Comparison of ENCODE assay signal across 8 cellular contexts in genomic region chr3:12796171-12797123, GRCh38. TPM values are rescaled to one million over a fixed set of nuclear protein-coding genes. Genes with fewer than 3 reads are reported as not detected.
A peak's percentile ranks its signal among the peaks of the same experiment; 100 is the strongest.
DNase-seq lines count a peak whose midpoint lies in the region; ATAC-seq and TF ChIP-seq lines count a peak whose summit lies in the region.

Gene CAND2, plus strand, starts transcription at chr3:12796680. Its CDS starts 41 bp downstream, at chr3:12796721.

- H2AFZ ChIP-seq in KMS-11 (ENCODE audit: low read depth) = peak within 1 kb of the TSS; percentile 61

- peak within 1 kb of the TSS; percentile 23 for H3K27ac Mint-ChIP-seq in CD4-positive, alpha-beta T cell

- H3K9me3 ChIP-seq in CD4-positive, alpha-beta T cell (ENCODE audit: control insufficient read depth, low read length) = no peaks in the 10 kb centered on the region
- no peaks in the 10 kb centered on the region for H3K9me3 ChIP-seq in left lung

- H3K36me3 ChIP-seq in KMS-11 (ENCODE audit: insufficient read depth) (no peaks in the 10 kb centered on the region), left lung (no peaks in the 10 kb centered on the region)

- CTCF ChIA-PET in CD4-positive, alpha-beta T cell (lab: Charles Lee) = interaction anchor here (0.5 to 2.7 kb wide), 6 partner anchors 9 to 241 kb away, joined by 3 to 16 read pairs (median 3); no protein-coding TSS in a partner anchor

- no peak for TF ChIP-seq CTCF in CD4-positive, alpha-beta T cell (IDR thresholded peaks at IDR 0.05)
- TF ChIP-seq CTCF in KMS-11 (conservative IDR thresholded peaks at IDR 0.05; ENCODE audit: low read depth, low read length) = no peak
- TF ChIP-seq CTCF in dorsolateral prefrontal cortex (IDR thresholded peaks at IDR 0.05 in 54 of 56, conservative IDR thresholded peaks at IDR 0.05 in 2 of 56; ENCODE audit: low read depth in 1 of 56, partially characterized antibody in 56 of 56) = peak in 22 of 56 donors; percentile 7 to 39 (median 22)
- TF ChIP-seq CTCF in left lung (IDR thresholded peaks at IDR 0.05) = no peak

- no peaks in the 10 kb centered on the region for H3K36me3 Mint-ChIP-seq in CD4-positive, alpha-beta T cell (ENCODE audit: low read depth)

- peak; percentile 92 for ATAC-seq in CD4-positive, alpha-beta T cell (ENCODE audit: poor library complexity)
- peak; percentile 92 for ATAC-seq in left lung
- no peak for ATAC-seq in GM19023 (IDR thresholded peaks at IDR 0.05; ENCODE audit: unreplicated experiment)
- no peak for ATAC-seq in GM21367 (IDR thresholded peaks at IDR 0.05; ENCODE audit: unreplicated experiment)

- H3K4me1 Mint-ChIP-seq in CD4-positive, alpha-beta T cell (ENCODE audit: low read depth) = peaks cover 29% of the 10 kb centered on the region

- intact Hi-C loops in CD4-positive, alpha-beta T cell (cut with DNase I, micrococcal nuclease) = loop anchor here in 1 of 2 experiments (2.0 kb wide), 1 partner anchor 14 kb away; no protein-coding TSS in a partner anchor
- intact Hi-C loops in dorsolateral prefrontal cortex (cut with DNase I) (loop anchor here (5.0 to 10.0 kb wide), 2 partner anchors 46 to 132 kb away; partner anchors contain the start of genes RAF1 (in 2 of the 2) and RPL32 (in 1 of the 2)), left lung (cut with DNase I) (no loop called here)

- peak in 8 of 10 experiments; percentile 7 to 52 (median 23) for DNase-seq in CD4-positive, alpha-beta T cell
- DNase-seq in activated CD4-positive, CD25-positive, alpha-beta regulatory T cell treated with anti-CD3 and anti-CD28 coated beads, Interleukin-2, amount 50 U/mL, for 72 hours = peak; percentile 52
- DNase-seq in dorsolateral prefrontal cortex = peak in 9 of 10 donors; percentile 47 to 81 (median 70)
- DNase-seq in left lung = peak; percentile 57 to 81
- DNase-seq in stimulated activated CD4-positive, alpha-beta T cell treated with anti-CD3 and anti-CD28 coated beads, Interleukin-4, amount 100 ng/mL, for 4 hours = peak; percentile 23 to 37

- peak within 1 kb of the TSS; percentile 93 for H3K4me3 Mint-ChIP-seq in CD4-positive, alpha-beta T cell

- no peak within 1 kb of the TSS for H3K4me3 ChIP-seq in KMS-11 (IDR thresholded peaks at IDR 0.05; ENCODE audit: insufficient read depth, low read depth, low read length)
- H3K4me3 ChIP-seq in dorsolateral prefrontal cortex = peak within 1 kb of the TSS; percentile 51 to 87 (median 76)
- H3K4me3 ChIP-seq in left lung = peak within 1 kb of the TSS; percentile 49

- H3K4me2 ChIP-seq in KMS-11 = no peak within 1 kb of the TSS

- H3K79me2 ChIP-seq in KMS-11 (ENCODE audit: insufficient read depth, low read depth) = no peaks in the 10 kb centered on the region

- no peaks in the 10 kb centered on the region for H4K20me1 ChIP-seq in KMS-11 (ENCODE audit: insufficient read depth)

- peak within 1 kb of the TSS; percentile 42; the same call in 1 of the 2 replicates for H3K9ac ChIP-seq in KMS-11

- no peaks in the 10 kb centered on the region for H3K4me1 ChIP-seq in KMS-11 (ENCODE audit: low read depth, poor library complexity, severe bottlenecking)
- H3K4me1 ChIP-seq in left lung = peaks cover 0 to 4% of the 10 kb centered on the region in 2 donors

- H3K27me3 ChIP-seq in CD4-positive, alpha-beta T cell (ENCODE audit: control insufficient read depth, insufficient read depth, low read length) = no peaks in the 10 kb centered on the region
- H3K27me3 ChIP-seq in KMS-11 (ENCODE audit: insufficient read depth, low read depth) (no peaks in the 10 kb centered on the region), dorsolateral prefrontal cortex (no peaks in the 10 kb centered on the region), left lung (peaks cover 0 to 28% of the 10 kb centered on the region in 2 donors)

- POLR2A ChIA-PET in CD4-positive, alpha-beta T cell (lab: Charles Lee) = interaction anchor here (0.9 to 2.3 kb wide), 5 partner anchors 14 to 314 kb away, joined by 3 to 26 read pairs (median 5); partner anchors contain the start of genes RAF1 and RPL32

- H3K9me3 Mint-ChIP-seq in CD4-positive, alpha-beta T cell = no peaks in the 10 kb centered on the region

- H3K27ac ChIP-seq in CD4-positive, alpha-beta T cell (ENCODE audit: low read depth, low read length) = no peak within 1 kb of the TSS
- H3K27ac ChIP-seq in KMS-11 (no peak within 1 kb of the TSS), dorsolateral prefrontal cortex (peak within 1 kb of the TSS; percentile 66 to 98 (median 92)), left lung (peak within 1 kb of the TSS; percentile 19 to 37)

- H3K27me3 Mint-ChIP-seq in CD4-positive, alpha-beta T cell = no peaks in the 10 kb centered on the region

RNA-seq across cellular contexts. Expression of gene CAND2, which starts in this region (rescaled TPM):
- total RNA-seq in CD4-positive, alpha-beta T cell = 1 to 10 TPM; 3.5 to 6.0 TPM
- total RNA-seq in dorsolateral prefrontal cortex (10 to 100 TPM; 12.6 to 41.8 (median 29.3) TPM), left lung (1 to 10 TPM; 3.7 to 7.8 TPM)

Comparison
In these comparisons a context has a peak if more than half of its experiments do, and no peak if none do; other contexts are left out.
1. ATAC-seq: peak in CD4-positive, alpha-beta T cell (single experiment) and left lung (single experiment); none in GM19023 (single experiment) and GM21367 (single experiment).
2. H3K27ac ChIP-seq: peak in dorsolateral prefrontal cortex (59 of 59) and left lung (2 of 2); none in CD4-positive, alpha-beta T cell (single experiment) and KMS-11 (single experiment).
3. intact Hi-C loops: an anchor here in dorsolateral prefrontal cortex (5.0 to 10.0 kb wide); none called in left lung.
4. Peak in every context shown above with its lines, with median percentiles within 50 percentile points of each other: DNase-seq.